ENCODE assay signal across 20 cellular contexts in genomic region chr1:32958827-32959226, GRCh38. TPM values are rescaled to one million over a fixed set of nuclear protein-coding genes. Genes with fewer than 3 reads are reported as not detected.
"Had no signal": no experiment of that assay in that cellular context is flagged by ENCODE, and none has a peak within 500 bp of the region (broad histone marks: within the 10 kb centered on the region; RNA-seq: fewer than 3 reads in every experiment).

No MANE protein-coding gene starts in this region.

- H3K27me3 ChIP-seq: colonic mucosa, gastrocnemius medialis, heart right ventricle, ovary, sigmoid colon had no signal

- H3K36me3 ChIP-seq: colonic mucosa, gastrocnemius medialis, ovary, sigmoid colon, thoracic aorta had no signal

- H3K4me3 ChIP-seq: colonic mucosa, gastrocnemius medialis, heart right ventricle, mucosa of descending colon, ovary, sigmoid colon, thoracic aorta had no signal

- H3K9me3 Mint-ChIP-seq: activated naive CD4-positive, alpha-beta T cell treated with anti-CD3 and anti-CD28 coated beads for 36 hours; stimulated activated naive CD8-positive, alpha-beta T cell treated with anti-CD3 and anti-CD28 coated beads, Interleukin-15, amount 100 ng/mL, for 72 hours had no signal

- H3K27ac ChIP-seq: colonic mucosa, gastrocnemius medialis, heart right ventricle, ovary, thoracic aorta had no signal

- H3K27ac Mint-ChIP-seq: activated naive CD4-positive, alpha-beta T cell treated with anti-CD3 and anti-CD28 coated beads for 36 hours had no signal

- H3K27me3 Mint-ChIP-seq: stimulated activated naive CD8-positive, alpha-beta T cell treated with anti-CD3 and anti-CD28 coated beads, Interleukin-15, amount 100 ng/mL, for 72 hours had no signal

- DNase-seq: activated CD4-positive, alpha-beta T cell treated with anti-CD3 and anti-CD28 coated beads, Interleukin-2, amount 50 U/mL, for 4 hours; activated CD8-positive, alpha-beta memory T cell treated with anti-CD3 and anti-CD28 coated beads, Interleukin-2, amount 50 U/mL, for 48 hours; activated naive CD4-positive, alpha-beta T cell treated with anti-CD3 and anti-CD28 coated beads for 36 hours; caudate nucleus; colonic mucosa; effector CD8-positive, alpha-beta T cell; gastrocnemius medialis; heart right ventricle; mucosa of descending colon; ovary; sigmoid colon; stimulated activated CD4-positive, alpha-beta T cell treated with anti-CD3 and anti-CD28 coated beads, Interleukin-12 subunit alpha, Interleukin-12 subunit beta, amount 100 ng/mL, for 4 hours; stimulated activated CD4-positive, alpha-beta T cell treated with anti-CD3 and anti-CD28 coated beads, Interleukin-4, amount 100 ng/mL, for 1 hour; stimulated activated CD8-positive, alpha-beta memory T cell treated with anti-CD3 and anti-CD28 coated beads, Interleukin-4, amount 100 ng/mL, for 48 hours; stimulated activated naive CD8-positive, alpha-beta T cell treated with anti-CD3 and anti-CD28 coated beads, Interleukin-15, amount 100 ng/mL, for 72 hours; T-helper 2 cell had no signal

- FAIRE-seq: islet of Langerhans, TTC549 had no signal

- H3K9me3 ChIP-seq: colonic mucosa, gastrocnemius medialis, heart right ventricle, mucosa of descending colon, ovary, sigmoid colon, thoracic aorta had no signal

- H3K4me3 Mint-ChIP-seq: activated naive CD4-positive, alpha-beta T cell treated with anti-CD3 and anti-CD28 coated beads for 36 hours; stimulated activated naive CD8-positive, alpha-beta T cell treated with anti-CD3 and anti-CD28 coated beads, Interleukin-15, amount 100 ng/mL, for 72 hours had no signal

RNA-seq across cellular contexts. Expression of gene TMEM54, which starts 57.6 kb away (rescaled TPM):
- polyA plus RNA-seq: neural cell had no signal
